ENCODE assay signal across 20 cellular contexts in the genomic region with DNA sequence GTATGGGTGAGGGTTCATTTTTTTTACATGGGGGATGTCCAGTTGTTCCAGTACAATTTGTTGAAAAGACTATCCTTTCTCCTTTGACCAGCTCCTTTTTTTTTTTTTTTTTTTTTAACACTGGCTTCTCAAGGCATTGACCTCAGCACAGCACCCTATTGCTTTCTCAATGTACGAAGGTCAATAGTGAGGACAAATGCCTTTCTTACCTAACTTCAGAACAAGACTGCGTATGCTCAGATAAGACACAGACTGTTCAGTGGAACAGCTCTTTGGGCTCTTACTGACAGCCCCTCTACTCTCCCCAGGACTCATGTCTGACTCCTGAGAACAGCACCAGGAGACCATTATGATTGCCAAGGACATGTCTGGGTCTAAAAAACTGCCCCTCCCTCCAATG. TPM values are rescaled to one million over a fixed set of nuclear protein-coding genes. Genes with fewer than 3 reads are reported as not detected.
DNase-seq lines count a peak whose midpoint lies in the region; ATAC-seq and TF ChIP-seq lines count a peak whose summit lies in the region.
"Had no signal": no experiment of that assay in that cellular context is flagged by ENCODE, and none has a peak within 500 bp of the region (broad histone marks: within the 10 kb centered on the region; RNA-seq: fewer than 3 reads in every experiment).

No MANE protein-coding gene starts in this region.

- no peaks in the 10 kb centered on the region for H3K9me3 Mint-ChIP-seq in Caco-2 (ENCODE audit: unreplicated experiment)
- no peaks in the 10 kb centered on the region for H3K9me3 Mint-ChIP-seq in activated naive CD8-positive, alpha-beta T cell treated with anti-CD3 and anti-CD28 coated beads for 36 hours
- H3K9me3 Mint-ChIP-seq: CD4-positive, CD25-positive, alpha-beta regulatory T cell; CD8-positive, alpha-beta T cell had no signal

- intact Hi-C loops in Caco-2 (cut with micrococcal nuclease; ENCODE audit: unreplicated experiment), result no loop called here
- intact Hi-C loops in body of pancreas (cut with DNase I), result no loop called here

- H3K4me1 ChIP-seq in Caco-2 (peaks cover 26% of the 10 kb centered on the region), body of pancreas (no peaks in the 10 kb centered on the region)
- H3K4me1 ChIP-seq: BLaER1 had no signal

- BruUV-seq in Caco-2 (replicated peaks; lab: Mats Ljungman, UMichigan), result no TSS peak

- H3K9me3 ChIP-seq in Caco-2, result no peaks in the 10 kb centered on the region
- H3K9me3 ChIP-seq in body of pancreas, result no peaks in the 10 kb centered on the region
- H3K9me3 ChIP-seq: BLaER1 had no signal

- peaks cover 14% of the 10 kb centered on the region for H3K4me1 Mint-ChIP-seq in Caco-2 (ENCODE audit: low read depth, unreplicated experiment)
- H3K4me1 Mint-ChIP-seq in activated naive CD8-positive, alpha-beta T cell treated with anti-CD3 and anti-CD28 coated beads for 36 hours, result peaks cover 17% of the 10 kb centered on the region
- H3K4me1 Mint-ChIP-seq: B cell had no signal

- no peak overlapping the region for H3K27ac ChIP-seq in body of pancreas
- H3K27ac ChIP-seq: 22Rv1, BLaER1, C4-2B had no signal

- TF ChIP-seq CTCF in Caco-2 (IDR thresholded peaks at IDR 0.05; ENCODE audit: insufficient read depth in 1 of 2, low read depth in 1 of 2, low read length in 1 of 2, severe bottlenecking in 1 of 2, unreplicated experiment in 1 of 2), result no peak
- TF ChIP-seq CTCF in body of pancreas (IDR thresholded peaks at IDR 0.05), result no peak

- H3K27me3 ChIP-seq in Caco-2 (replicated peaks; ENCODE audit: control insufficient read depth, insufficient read depth, low read length) (no peaks in the 10 kb centered on the region), body of pancreas (no peaks in the 10 kb centered on the region)
- H3K27me3 ChIP-seq: BLaER1 had no signal

- ATAC-seq in left lobe of liver (peak; percentile 59), body of pancreas (no peak)
- ATAC-seq: CD8-positive, alpha-beta T cell had no signal

- peak overlapping the region; percentile 55 for H3K27ac Mint-ChIP-seq in Caco-2 (ENCODE audit: unreplicated experiment)
- H3K27ac Mint-ChIP-seq in activated naive CD8-positive, alpha-beta T cell treated with anti-CD3 and anti-CD28 coated beads for 36 hours, result no peak overlapping the region
- H3K27ac Mint-ChIP-seq: B cell; CD4-positive, CD25-positive, alpha-beta regulatory T cell; CD8-positive, alpha-beta T cell had no signal

- H3K4me3 Mint-ChIP-seq in Caco-2 (ENCODE audit: unreplicated experiment), result no peak overlapping the region
- no peak overlapping the region for H3K4me3 Mint-ChIP-seq in activated naive CD8-positive, alpha-beta T cell treated with anti-CD3 and anti-CD28 coated beads for 36 hours
- H3K4me3 Mint-ChIP-seq: B cell; CD4-positive, CD25-positive, alpha-beta regulatory T cell; CD8-positive, alpha-beta T cell had no signal

- H3K36me3 ChIP-seq in Caco-2 (ENCODE audit: control insufficient read depth, insufficient read depth, low read length), result no peaks in the 10 kb centered on the region; the same call in 1 of the 2 replicates
- no peaks in the 10 kb centered on the region for H3K36me3 ChIP-seq in body of pancreas (replicated peaks in 1 of 2; ENCODE audit: insufficient read depth in 1 of 2, low read depth in 2 of 2)
- H3K36me3 ChIP-seq: BLaER1 had no signal

- TF ChIP-seq POLR2A in body of pancreas (IDR thresholded peaks at IDR 0.05), result no peak

- CTCF ChIA-PET in Caco-2 (lab: Charles Lee), result interaction anchor here (0.6 to 1.0 kb wide), 5 partner anchors 22 to 102 kb away, joined by 3 to 12 read pairs (median 8); a partner anchor contains a TSS

- POLR2A ChIA-PET in Caco-2 (lab: Charles Lee), result interaction anchor here (0.5 to 1.0 kb wide), 10 partner anchors 36 to 1068 kb away, joined by 3 to 18 read pairs (median 5); a partner anchor contains a TSS

- H3K36me3 Mint-ChIP-seq in Caco-2 (ENCODE audit: insufficient read depth, unreplicated experiment), result no peaks in the 10 kb centered on the region
- no peaks in the 10 kb centered on the region for H3K36me3 Mint-ChIP-seq in activated naive CD8-positive, alpha-beta T cell treated with anti-CD3 and anti-CD28 coated beads for 36 hours
- H3K36me3 Mint-ChIP-seq: CD4-positive, CD25-positive, alpha-beta regulatory T cell; CD8-positive, alpha-beta T cell had no signal

- H3K4me3 ChIP-seq in Caco-2 (ENCODE audit: low read depth, low read length) (no peak overlapping the region), body of pancreas (no peak overlapping the region)
- H3K4me3 ChIP-seq: BLaER1 had no signal

- DNase-seq in Caco-2, result peak in 1 of 2 experiments; percentile 39
- peak; percentile 37 for DNase-seq in HuH-7 (ENCODE audit: low spot score)
- no peak for DNase-seq in left lobe of liver (ENCODE audit: low spot score)
- no peak for DNase-seq in body of pancreas
- no peak for DNase-seq in activated naive CD8-positive, alpha-beta T cell treated with anti-CD3 and anti-CD28 coated beads for 36 hours
- DNase-seq in activated CD4-positive, alpha-beta T cell treated with anti-CD3 and anti-CD28 coated beads, Interleukin-2, amount 50 U/mL, for 4 hours, result no peak
- DNase-seq: CD4-positive, CD25-positive, alpha-beta regulatory T cell; CD8-positive, alpha-beta T cell; DMS53; DMS79 treated with DMSO at 0.1 percent for 48 hours; GF-D8; H7; HCEC 1CT had no signal

- H3K27me3 Mint-ChIP-seq in Caco-2 (ENCODE audit: insufficient read depth, unreplicated experiment), result no peaks in the 10 kb centered on the region
- H3K27me3 Mint-ChIP-seq in activated naive CD8-positive, alpha-beta T cell treated with anti-CD3 and anti-CD28 coated beads for 36 hours, result no peaks in the 10 kb centered on the region
- H3K27me3 Mint-ChIP-seq: B cell had no signal

- WGBS in body of pancreas, 2 donors, result 79 to 84% methylated on average over 2 of the region's 2 CpGs

RNA-seq across cellular contexts. Expression of a gene that starts 10.4 kb away (rescaled TPM):
- total RNA-seq in Caco-2 (2022), result not detected in 2 replicates
- total RNA-seq in left lobe of liver, result 1.3 TPM
- total RNA-seq in body of pancreas, result 10 to 100 TPM in 1 of 2 donors, 1 to 10 TPM in 1; 4.4 to 18.8 TPM
- not detected for total RNA-seq in activated naive CD8-positive, alpha-beta T cell treated with anti-CD3 and anti-CD28 coated beads for 36 hours
- total RNA-seq: Daoy, G401, H1, H7 had no signal

RNA-seq across cellular contexts. Expression of a gene that starts 36.6 kb away (rescaled TPM):
- total RNA-seq in Caco-2 (2022) (51.4 and 59.4 TPM in 2 replicates), left lobe of liver (76.2 TPM), body of pancreas (10 to 100 TPM; 16.2 to 19.2 TPM)
- 10 to 100 TPM; 70.6 to 74.9 TPM for total RNA-seq in activated naive CD8-positive, alpha-beta T cell treated with anti-CD3 and anti-CD28 coated beads for 36 hours
